8 cellular contexts compared by ENCODE assay signal in genomic region chr11:114280696-114281095, GRCh38. TPM values are rescaled to one million over a fixed set of nuclear protein-coding genes. Genes with fewer than 3 reads are reported as not detected.
DNase-seq lines count a peak whose midpoint lies in the region; ATAC-seq, FAIRE-seq and TF ChIP-seq lines count a peak whose summit lies in the region.

No MANE protein-coding gene starts in this region.

- 0 to 64% methylated on average over 2 to 6 of the region's 6 CpGs for WGBS in upper lobe of left lung, 2 donors

- peaks cover 16 to 31% (median 19%) of the 10 kb centered on the region in 4 donors for H3K4me1 ChIP-seq in upper lobe of left lung

- DNase-seq in Ammon's horn (ENCODE audit: low spot score) (peak; percentile 49), H54 (ENCODE audit: insufficient read length, low spot score) (peak; percentile 44), NCI-H510A treated with DMSO at 0.1 percent for 48 hours (lab: John Stamatoyannopoulos, UW) (peak; percentile 64), brain microvascular endothelial cell (peak; percentile 72), left colon (peak in 1 of 2 donors; percentile 41), upper lobe of left lung (peak; percentile 44 to 72)

- TF ChIP-seq EP300 in upper lobe of left lung (IDR thresholded peaks at IDR 0.05) = no peak

- TF ChIP-seq CTCF in brain microvascular endothelial cell (IDR thresholded peaks at IDR 0.05; ENCODE audit: low read depth, low read length, missing control alignments) = peak; percentile 81
- peak; percentile 23 to 77 (median 56) for TF ChIP-seq CTCF in upper lobe of left lung (IDR thresholded peaks at IDR 0.05)

- H3K4me3 ChIP-seq in brain microvascular endothelial cell (ENCODE audit: low read depth, low read length) (no peak overlapping the region), upper lobe of left lung (no peak overlapping the region)

- H3K27ac ChIP-seq in brain microvascular endothelial cell (no peak overlapping the region), upper lobe of left lung (peak overlapping the region; percentile 31 to 71 (median 62))

- H3K9me3 ChIP-seq in upper lobe of left lung = no peaks in the 10 kb centered on the region

- H3K36me3 ChIP-seq in brain microvascular endothelial cell (replicated peaks) (no peaks in the 10 kb centered on the region), upper lobe of left lung (no peaks in the 10 kb centered on the region)

- in situ Hi-C loops in brain microvascular endothelial cell (cut with HindIII; ENCODE audit: low pct_ligation_motif_present, low sequenced_read_pairs) = no loop called here

- TF ChIP-seq POLR2A in H54 (IDR thresholded peaks at IDR 0.05; ENCODE audit: low read depth, low read length) = no peak
- no peak for TF ChIP-seq POLR2A in upper lobe of left lung (IDR thresholded peaks at IDR 0.05)

- FAIRE-seq in H54 (lab: Jason Lieb, UNC) = no peak

- ATAC-seq in left colon (peak; percentile 84), upper lobe of left lung (ENCODE audit: low FRiP score in 2 of 2) (peak; percentile 85 to 89), GM18858 (IDR thresholded peaks at IDR 0.05; ENCODE audit: unreplicated experiment) (no peak), HG02610 (IDR thresholded peaks at IDR 0.05; ENCODE audit: unreplicated experiment) (no peak)

- no peaks in the 10 kb centered on the region for H3K27me3 ChIP-seq in brain microvascular endothelial cell (replicated peaks)
- no peaks in the 10 kb centered on the region for H3K27me3 ChIP-seq in upper lobe of left lung

- intact Hi-C loops in left colon (cut with DNase I, micrococcal nuclease) = no loop called here

RNA-seq across cellular contexts. Expression of gene NNMT, which starts 15.5 kb away (rescaled TPM):
- total RNA-seq in left colon = 10 to 100 TPM; 27.2 to 42.2 TPM
- 100 to 1,000 TPM in 5 of 6 donors, 10 to 100 TPM in 1; 93.4 to 383 (median 208) TPM for total RNA-seq in upper lobe of left lung

Comparison
In these comparisons a context has a peak if more than half of its experiments do, and no peak if none do; other contexts are left out.
1. ATAC-seq: peak in left colon (single experiment) and upper lobe of left lung (2 of 2); none in GM18858 (single experiment) and HG02610 (single experiment).